ENCODE assay signal across 8 cellular contexts in genomic region chr2:27356382-27357181, GRCh38. TPM values are rescaled to one million over a fixed set of nuclear protein-coding genes. Genes with fewer than 3 reads are reported as not detected.
DNase-seq lines count a peak whose midpoint lies in the region; ATAC-seq and TF ChIP-seq lines count a peak whose summit lies in the region.

Gene GTF3C2 (minus strand): TSS chr2:27356764. CDS start chr2:27343554, 13,210 bp downstream.

- peak within 1 kb of the TSS; percentile 84 for H3K27ac ChIP-seq in OCI-LY3 (ENCODE audit: low read length)

- H3K9me3 ChIP-seq in OCI-LY3 (ENCODE audit: insufficient read depth, low read length): no peaks in the 10 kb centered on the region

- H4K20me1 ChIP-seq in OCI-LY3 (ENCODE audit: insufficient read depth, low read length): peaks cover 8% of the 10 kb centered on the region; the same call in 1 of the 2 replicates

- H3K27me3 Mint-ChIP-seq in endothelial cell (ENCODE audit: unreplicated experiment): peaks cover 16% of the 10 kb centered on the region

- peaks cover 69% of the 10 kb centered on the region for H3K79me2 ChIP-seq in OCI-LY3 (ENCODE audit: low read length)

- peaks cover 16% of the 10 kb centered on the region for H3K4me1 ChIP-seq in OCI-LY3 (ENCODE audit: low read length)

- ATAC-seq in GM21515 (IDR thresholded peaks at IDR 0.05; ENCODE audit: unreplicated experiment): peak; percentile 80

- H3K36me3 ChIP-seq in OCI-LY3 (replicated peaks; ENCODE audit: low read depth, low read length): peaks cover 12% of the 10 kb centered on the region

- H3K9ac ChIP-seq in OCI-LY3 (ENCODE audit: low read length): peak within 1 kb of the TSS; percentile 96

- TF ChIP-seq CTCF in OCI-LY3 (IDR thresholded peaks at IDR 0.05; ENCODE audit: low read depth, low read length) (no peak), endothelial cell (IDR thresholded peaks at IDR 0.05; ENCODE audit: unreplicated experiment) (no peak)

- peak within 1 kb of the TSS; percentile 99 for H3K4me3 Mint-ChIP-seq in endothelial cell (ENCODE audit: unreplicated experiment)

- H3K9me3 Mint-ChIP-seq in endothelial cell (ENCODE audit: unreplicated experiment): no peaks in the 10 kb centered on the region

- H3K4me1 Mint-ChIP-seq in endothelial cell (ENCODE audit: unreplicated experiment): peaks cover 24% of the 10 kb centered on the region

- H3K4me3 ChIP-seq in OCI-LY3 (ENCODE audit: low read length): peak within 1 kb of the TSS; percentile 96

- peak within 1 kb of the TSS; percentile 100 for H3K27ac Mint-ChIP-seq in endothelial cell (ENCODE audit: unreplicated experiment)

- H3K4me2 ChIP-seq in OCI-LY3 (ENCODE audit: low read length): peak within 1 kb of the TSS; percentile 90

- H3K27me3 ChIP-seq in OCI-LY3 (ENCODE audit: low read depth, low read length): no peaks in the 10 kb centered on the region

- H3K36me3 Mint-ChIP-seq in endothelial cell (ENCODE audit: low read depth, unreplicated experiment): peaks cover 8% of the 10 kb centered on the region

- peak; percentile 91 for DNase-seq in D341Med (ENCODE audit: low spot score)
- DNase-seq in HuH-7 (ENCODE audit: low spot score): peak; percentile 82
- DNase-seq in activated CD8-positive, alpha-beta memory T cell treated with anti-CD3 and anti-CD28 coated beads, Interleukin-2, amount 50 U/mL, for 48 hours: peak; percentile 93
- DNase-seq in endothelial cell (ENCODE audit: low spot score): peak; percentile 92
- peak; percentile 99 for DNase-seq in midbrain (lab: John Stamatoyannopoulos, UW)
- DNase-seq in stimulated activated CD8-positive, alpha-beta memory T cell treated with anti-CD3 and anti-CD28 coated beads, Interleukin-2, amount 100 ng/mL, for 1 hour (ENCODE audit: low read depth in 2 of 2): peak; percentile 83 to 85

- peak within 1 kb of the TSS; percentile 75 for H2AFZ ChIP-seq in OCI-LY3 (ENCODE audit: low read depth, low read length)

RNA-seq across cellular contexts. Expression of gene GTF3C2, which starts in this region (rescaled TPM):
- 61.4 TPM for total RNA-seq in endothelial cell (ENCODE audit: unreplicated experiment)

Comparison
In these comparisons a context has a peak if more than half of its experiments do, and no peak if none do; other contexts are left out.
1. Peak in every context shown above with its lines: DNase-seq, ATAC-seq, H3K4me3 ChIP-seq and H3K27ac ChIP-seq.